25 cellular contexts compared by ENCODE assay signal in genomic region chr19:13476071-13476470, GRCh38.
"Had no signal": no experiment of that assay in that cellular context is flagged by ENCODE, and none has a peak within 500 bp of the region (broad histone marks: within the 10 kb centered on the region; RNA-seq: fewer than 3 reads in every experiment).

No MANE protein-coding gene starts in this region.

- FAIRE-seq: endometrium, islet of Langerhans, keratinocyte had no signal

- H3K27me3 ChIP-seq: gastrocnemius medialis had no signal

- H3K4me1 ChIP-seq: esophagus squamous epithelium, gastrocnemius medialis, heart right ventricle, left lung, lower lobe of right lung had no signal

- H3K4me3 ChIP-seq: esophagus squamous epithelium, gastrocnemius medialis, heart right ventricle, left lung, lower lobe of right lung, mucosa of descending colon had no signal

- H3K27ac ChIP-seq: epithelial cell of prostate, esophagus squamous epithelium, gastrocnemius medialis, heart right ventricle, left lung, lower lobe of right lung had no signal

- DNase-seq: cortex of kidney; effector CD8-positive, alpha-beta T cell; effector memory CD8-positive, alpha-beta T cell; endodermal cell; erythroblast; esophagus squamous epithelium; foreskin fibroblast; foreskin melanocyte; gastrocnemius medialis; glutamatergic neuron; head of caudate nucleus; heart right ventricle; hippocampal formation; left cardiac atrium; left lung; left ventricle myocardium superior; lower lobe of right lung; mesenchymal stem cell; mucosa of descending colon; naive B cell; naive thymus-derived CD8-positive, alpha-beta T cell had no signal

- H3K36me3 ChIP-seq: esophagus squamous epithelium, gastrocnemius medialis, heart right ventricle, left lung, lower lobe of right lung had no signal
